Comparison of ENCODE assay signal across 30 cellular contexts in genomic region chr13:32491028-32491427, GRCh38.
"Had no signal": no experiment of that assay in that cellular context is flagged by ENCODE, and none has a peak within 500 bp of the region (broad histone marks: within the 10 kb centered on the region; RNA-seq: fewer than 3 reads in every experiment).

No MANE protein-coding gene starts in this region.

- H3K4me3 ChIP-seq: adrenal gland, body of pancreas, colonic mucosa, dorsolateral prefrontal cortex, esophagus muscularis mucosa had no signal

- H3K9me3 ChIP-seq: adrenal gland, body of pancreas, colonic mucosa, esophagus muscularis mucosa had no signal

- H3K27ac ChIP-seq: adrenal gland, body of pancreas, colonic mucosa, dorsolateral prefrontal cortex, esophagus muscularis mucosa, VCaP had no signal

- H3K27me3 ChIP-seq: adrenal gland, body of pancreas, colonic mucosa, dorsolateral prefrontal cortex, esophagus muscularis mucosa had no signal

- DNase-seq: activated CD4-positive, alpha-beta memory T cell treated with anti-CD3 and anti-CD28 coated beads, Interleukin-2, amount 10 ng/mL, durations not matched to agents 7 days and 5 days; activated CD4-positive, alpha-beta T cell treated with anti-CD3 and anti-CD28 coated beads for 1 hour; activated CD4-positive, alpha-beta T cell treated with anti-CD3 and anti-CD28 coated beads for 4 hours; activated CD4-positive, alpha-beta T cell treated with anti-CD3 and anti-CD28 coated beads, Interleukin-2, amount 10 ng/mL, durations not matched to agents 7 days and 5 days; activated CD4-positive, alpha-beta T cell treated with anti-CD3 and anti-CD28 coated beads, Interleukin-2, amount 50 U/mL, for 4 hours; activated CD8-positive, alpha-beta memory T cell treated with anti-CD3 and anti-CD28 coated beads, Interleukin-2, amount 50 U/mL, for 48 hours; activated effector memory CD4-positive, alpha-beta T cell treated with Interleukin-2 at 50 U/mL for 16 hours; activated gamma-delta T cell treated with Interleukin-2 at 50 U/mL for 16 hours; activated naive CD4-positive, alpha-beta T cell treated with anti-CD3 and anti-CD28 coated beads, Interleukin-2, amount 50 U/mL, for 16 hours; activated naive CD4-positive, alpha-beta T cell treated with Interleukin-2 at 50 U/mL for 16 hours; activated T-cell treated with anti-CD3 and anti-CD28 coated beads for 4 hours; activated T-cell treated with anti-CD3 and anti-CD28 coated beads, Interleukin-2, amount 50 U/mL, for 24 hours; adrenal gland; amygdala; aorta; body of pancreas; central memory CD4-positive, alpha-beta T cell; cerebellar nuclear complex; colonic mucosa; dorsolateral prefrontal cortex; effector memory CD4-positive, alpha-beta T cell; endodermal cell; foreskin fibroblast; head of caudate nucleus; SW 1271; T-helper 1 cell; T-helper 17 cell; T1000 had no signal

- H3K4me1 ChIP-seq: adrenal gland, body of pancreas, colonic mucosa had no signal

- H3K36me3 ChIP-seq: adrenal gland, colonic mucosa, esophagus muscularis mucosa had no signal
